In genomic region chr19:45827459-45828093, GRCh38 we compare ENCODE assay signal across 1 cellular context.
TF ChIP-seq lines count a peak whose summit lies in the region.

No MANE protein-coding gene starts in this region.

TF ChIP-seq in K562, 482 proteins besides CTCF, POLR2A, EP300 and RAD21:
- TF ChIP-seq TAF7 (tag; IDR thresholded peaks at IDR 0.05), result no peak
- TF ChIP-seq CSDE1 (IDR thresholded peaks at IDR 0.05), result no peak
- TF ChIP-seq POLR2G (IDR thresholded peaks at IDR 0.05; ENCODE audit: low read depth, low read length), result peak; percentile 58; the same call in 1 of the 2 replicates
- peak; percentile 5; the same call in 1 of the 2 replicates for TF ChIP-seq POLR2AphosphoS5 (IDR thresholded peaks at IDR 0.05; ENCODE audit: control insufficient read depth, insufficient read depth, low read depth, low read length)
- no peak for TF ChIP-seq DNMT1 (IDR thresholded peaks at IDR 0.05)
TF ChIP-seq in K562: peak in this region for 2.
